8 cellular contexts compared by ENCODE assay signal in genomic region chr17:50146927-50147640, GRCh38.
DNase-seq lines count a peak whose midpoint lies in the region; ATAC-seq and TF ChIP-seq lines count a peak whose summit lies in the region.

No MANE protein-coding gene starts in this region.

- H3K79me2 ChIP-seq in Loucy (ENCODE audit: insufficient read depth, low read length), result peaks cover 87% of the 10 kb centered on the region

- peak overlapping the region; percentile 42 to 73 (median 51) for H3K27ac Mint-ChIP-seq in nephron

- peak overlapping the region; percentile 87 for H3K4me2 ChIP-seq in Loucy (ENCODE audit: low read depth, low read length, poor library complexity, severe bottlenecking)

- H3K9me3 ChIP-seq in Loucy (ENCODE audit: insufficient read depth, low read depth, low read length) (no peaks in the 10 kb centered on the region), duodenal mucosa (ENCODE audit: control insufficient read depth in 1 of 2, low read length in 2 of 2) (no peaks in the 10 kb centered on the region)

- H3K9me3 Mint-ChIP-seq in nephron, result no peaks in the 10 kb centered on the region

- H3K36me3 Mint-ChIP-seq in nephron (ENCODE audit: low read depth), result peaks cover 31% of the 10 kb centered on the region

- H4K20me1 ChIP-seq in Loucy (ENCODE audit: insufficient read depth, low read length, poor library complexity, severe bottlenecking), result peaks cover 67% of the 10 kb centered on the region

- H3K27me3 ChIP-seq in Loucy (ENCODE audit: insufficient read depth, low read length, poor library complexity, severe bottlenecking) (no peaks in the 10 kb centered on the region), duodenal mucosa (ENCODE audit: control insufficient read depth in 1 of 2, insufficient read depth in 2 of 2, low read length in 2 of 2) (no peaks in the 10 kb centered on the region)

- no peaks in the 10 kb centered on the region for H3K9me2 ChIP-seq in Loucy (replicated peaks; ENCODE audit: low read depth, low read length)

- H3K9ac ChIP-seq in Loucy (ENCODE audit: low read depth, low read length, poor library complexity, severe bottlenecking) (peak overlapping the region; percentile 99), duodenal mucosa (ENCODE audit: low read depth in 1 of 2, low read length in 2 of 2) (peak overlapping the region; percentile 59 to 71)

- peak overlapping the region; percentile 51 for H3K27ac ChIP-seq in duodenal mucosa (ENCODE audit: low read depth, low read length)

- H3K27me3 Mint-ChIP-seq in nephron (ENCODE audit: low read depth), result peaks cover under 1% of the 10 kb centered on the region

- peak overlapping the region; percentile 85 to 88 (median 87) for H3K4me3 Mint-ChIP-seq in nephron

- TF ChIP-seq CTCF in Loucy (conservative IDR thresholded peaks at IDR 0.05; ENCODE audit: low read length) (no peak), nephron (IDR thresholded peaks at IDR 0.05; ENCODE audit: unreplicated experiment in 3 of 3) (no peak)

- no peaks in the 10 kb centered on the region for H3F3A ChIP-seq in Loucy (ENCODE audit: low read depth)

- peaks cover 36% of the 10 kb centered on the region for H3K4me1 ChIP-seq in Loucy (ENCODE audit: insufficient read depth, low read length, poor library complexity, severe bottlenecking)
- H3K4me1 ChIP-seq in duodenal mucosa (ENCODE audit: control insufficient read depth in 1 of 2, insufficient read depth in 2 of 2, low read length in 2 of 2), result peaks cover 45 to 62% of the 10 kb centered on the region in 2 donors

- no peak for ATAC-seq in GM19455 (IDR thresholded peaks at IDR 0.05; ENCODE audit: unreplicated experiment)
- ATAC-seq in HG02759 (IDR thresholded peaks at IDR 0.05; ENCODE audit: unreplicated experiment), result no peak
- no peak for ATAC-seq in GM21786 (IDR thresholded peaks at IDR 0.05; ENCODE audit: unreplicated experiment)

- H2AFZ ChIP-seq in Loucy (ENCODE audit: low read length), result no peak overlapping the region

- H3K36me3 ChIP-seq in Loucy (ENCODE audit: insufficient read depth, low read length), result peaks cover 30% of the 10 kb centered on the region; the same call in 1 of the 2 replicates
- peaks cover 20 to 36% of the 10 kb centered on the region in 2 donors for H3K36me3 ChIP-seq in duodenal mucosa (ENCODE audit: control insufficient read depth in 1 of 2, insufficient read depth in 2 of 2, low read length in 2 of 2)

- H3K4me3 ChIP-seq in Loucy (ENCODE audit: low read length, poor library complexity, severe bottlenecking), result peak overlapping the region; percentile 82
- H3K4me3 ChIP-seq in duodenal mucosa (ENCODE audit: low read depth in 1 of 2, low read length in 2 of 2), result peak overlapping the region; percentile 86 to 88

- DNase-seq in AG20443 (ENCODE audit: low spot score) (peak; percentile 55), NCI-H2107 (lab: John Stamatoyannopoulos, UW) (no peak)

- peaks cover 30% of the 10 kb centered on the region for H3K4me1 Mint-ChIP-seq in nephron
